ENCODE assay signal across 9 cellular contexts in genomic region chr3:8622873-8623725, GRCh38. TPM values are rescaled to one million over a fixed set of nuclear protein-coding genes. Genes with fewer than 3 reads are reported as not detected.
A peak's percentile ranks its signal among the peaks of the same experiment; 100 is the strongest.
DNase-seq lines count a peak whose midpoint lies in the region; ATAC-seq and TF ChIP-seq lines count a peak whose summit lies in the region.
"Had no signal": no experiment of that assay in that cellular context is flagged by ENCODE, and none has a peak within 500 bp of the region (broad histone marks: within the 10 kb centered on the region; RNA-seq: fewer than 3 reads in every experiment).

No MANE protein-coding gene starts in this region.

- H3K9me3 ChIP-seq in BLaER1 (peaks cover 21% of the 10 kb centered on the region; the same call in 1 of the 2 replicates), tibial artery (peaks cover 0 to 9% (median 4%) of the 10 kb centered on the region in 3 donors)

- H3K4me1 ChIP-seq in BLaER1 (peaks cover 53% of the 10 kb centered on the region), tibial artery (peaks cover 0 to 42% (median 16%) of the 10 kb centered on the region in 4 donors)

- H3K4me1 Mint-ChIP-seq in activated CD8-positive, alpha-beta T cell treated with anti-CD3 and anti-CD28 coated beads for 36 hours (ENCODE audit: low read depth), result peaks cover 3% of the 10 kb centered on the region
- H3K4me1 Mint-ChIP-seq in naive B cell, result peaks cover 0 to 10% (median 9%) of the 10 kb centered on the region in 3 donors

- no peaks in the 10 kb centered on the region for H3K27me3 ChIP-seq in BLaER1
- H3K27me3 ChIP-seq in tibial artery, result no peaks in the 10 kb centered on the region

- H3K27me3 Mint-ChIP-seq in activated CD8-positive, alpha-beta T cell treated with anti-CD3 and anti-CD28 coated beads for 36 hours, result peaks cover 13% of the 10 kb centered on the region
- H3K27me3 Mint-ChIP-seq in naive B cell, result peaks cover 0 to 11% (median 0%) of the 10 kb centered on the region in 3 donors

- TF ChIP-seq CTCF in activated CD8-positive, alpha-beta T cell treated with anti-CD3 and anti-CD28 coated beads for 36 hours (IDR thresholded peaks at IDR 0.05), result peak; percentile 76
- TF ChIP-seq CTCF in tibial artery (IDR thresholded peaks at IDR 0.05), result peak; percentile 88 to 91

- H3K9ac ChIP-seq in BLaER1, result peak overlapping the region; percentile 46; the same call in 1 of the 2 replicates

- POLR2A ChIA-PET in activated CD8-positive, alpha-beta T cell treated with anti-CD3 and anti-CD28 coated beads for 36 hours (lab: Charles Lee), result no interaction called here

- no peaks in the 10 kb centered on the region for H4K20me1 ChIP-seq in BLaER1

- H3K4me3 ChIP-seq in BLaER1 (peak overlapping the region; percentile 6; the same call in 1 of the 2 replicates), tibial artery (no peak overlapping the region)

- H3K4me2 ChIP-seq in BLaER1, result peak overlapping the region; percentile 87

- H3K9me3 Mint-ChIP-seq in activated CD8-positive, alpha-beta T cell treated with anti-CD3 and anti-CD28 coated beads for 36 hours, result peaks cover 10% of the 10 kb centered on the region
- peaks cover 0 to 10% (median 2%) of the 10 kb centered on the region in 7 donors for H3K9me3 Mint-ChIP-seq in naive B cell

- CTCF ChIA-PET in activated CD8-positive, alpha-beta T cell treated with anti-CD3 and anti-CD28 coated beads for 36 hours (lab: Charles Lee), result interaction anchor here (1.3 to 1.9 kb wide), 2 partner anchors 10 to 179 kb away, joined by 3 to 5 read pairs; no protein-coding TSS in a partner anchor

- no peak overlapping the region for H3K4me3 Mint-ChIP-seq in activated CD8-positive, alpha-beta T cell treated with anti-CD3 and anti-CD28 coated beads for 36 hours
- H3K4me3 Mint-ChIP-seq in naive B cell, result peak overlapping the region in 5 of 8 donors; percentile 27 to 76 (median 33)

- H3K36me3 ChIP-seq in BLaER1, result no peaks in the 10 kb centered on the region
- no peaks in the 10 kb centered on the region for H3K36me3 ChIP-seq in tibial artery

- peak overlapping the region; percentile 76 for H3K27ac ChIP-seq in BLaER1
- no peak overlapping the region for H3K27ac ChIP-seq in tibial artery

- ATAC-seq in GM18519 (IDR thresholded peaks at IDR 0.05; ENCODE audit: low FRiP score, unreplicated experiment), result peak; percentile 72
- peak; percentile 86 for ATAC-seq in HG02943 (IDR thresholded peaks at IDR 0.05; ENCODE audit: low read depth, unreplicated experiment)
- ATAC-seq in activated CD8-positive, alpha-beta T cell treated with anti-CD3 and anti-CD28 coated beads for 36 hours, result peak; percentile 84
- peak; percentile 49 to 60 for ATAC-seq in naive B cell (ENCODE audit: low read depth in 2 of 2)

- intact Hi-C loops in activated CD8-positive, alpha-beta T cell treated with anti-CD3 and anti-CD28 coated beads for 36 hours (cut with micrococcal nuclease), result loop anchor here (10.0 kb wide), 1 partner anchor 168 kb away; no protein-coding TSS in a partner anchor
- intact Hi-C loops in tibial artery (cut with DNase I; ENCODE audit: low total_unique reads), result loop anchor here (5.0 kb wide), 1 partner anchor 181 kb away; no protein-coding TSS in a partner anchor

- H3K36me3 Mint-ChIP-seq in activated CD8-positive, alpha-beta T cell treated with anti-CD3 and anti-CD28 coated beads for 36 hours (ENCODE audit: low read depth), result no peaks in the 10 kb centered on the region
- no peaks in the 10 kb centered on the region for H3K36me3 Mint-ChIP-seq in naive B cell

- DNase-seq in NCI-H2171 (lab: John Stamatoyannopoulos, UW), result peak; percentile 42
- DNase-seq in activated CD8-positive, alpha-beta T cell treated with anti-CD3 and anti-CD28 coated beads for 36 hours, result peak; percentile 63
- peak; percentile 40 for DNase-seq in fibroblast of gingiva (ENCODE audit: low read depth)
- DNase-seq in naive B cell, result no peak
- DNase-seq in tibial artery, result peak; percentile 66 to 78

- H3K27ac Mint-ChIP-seq in activated CD8-positive, alpha-beta T cell treated with anti-CD3 and anti-CD28 coated beads for 36 hours, result no peak overlapping the region
- peak overlapping the region in 1 of 6 donors; percentile 36 for H3K27ac Mint-ChIP-seq in naive B cell

RNA-seq across cellular contexts. Expression of gene SSUH2, which starts 21.5 kb away (rescaled TPM):
- total RNA-seq in activated CD8-positive, alpha-beta T cell treated with anti-CD3 and anti-CD28 coated beads for 36 hours, result under 1 TPM; 0.11 to 0.31 TPM
- not detected for polyA plus RNA-seq in naive B cell (ENCODE audit: low read depth in 6 of 6)
- total RNA-seq: activated CD8-positive, alpha-beta memory T cell treated with anti-CD3 and anti-CD28 coated beads for 36 hours had no signal
